26 cellular contexts compared by ENCODE assay signal in the genomic region with DNA sequence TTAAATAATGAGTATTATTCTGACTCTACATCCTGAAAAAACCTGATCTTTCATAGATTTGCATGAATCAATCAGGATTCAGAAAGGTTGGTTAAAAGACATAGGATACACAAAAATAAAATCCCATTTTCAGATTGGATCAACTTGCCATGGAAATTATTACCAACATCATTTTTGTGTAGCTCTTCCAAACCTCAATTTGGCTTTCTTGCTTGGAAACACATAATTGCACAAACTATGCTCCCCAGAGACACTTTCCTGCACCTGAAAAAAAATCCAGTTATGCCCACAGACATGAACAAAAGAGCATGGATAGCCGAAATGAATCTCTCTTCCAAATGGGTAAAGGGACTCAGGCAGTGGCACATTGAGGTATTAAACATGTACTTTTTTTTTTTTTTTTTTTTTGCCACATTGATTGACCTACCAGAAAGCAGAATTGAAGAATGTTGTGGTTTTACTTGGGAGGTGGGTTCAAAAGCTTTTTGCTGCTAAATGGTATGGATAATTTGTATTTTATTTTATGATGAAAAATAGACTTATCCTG.
"Had no signal": no experiment of that assay in that cellular context is flagged by ENCODE, and none has a peak within 500 bp of the region (broad histone marks: within the 10 kb centered on the region; RNA-seq: fewer than 3 reads in every experiment).

No MANE protein-coding gene starts in this region.

- H3K27me3 Mint-ChIP-seq: activated B cell treated with CpG ODN at 0.5 μM for 24 hours; activated CD4-positive, alpha-beta T cell treated with anti-CD3 and anti-CD28 coated beads, Interleukin-2, amount 10 ng/mL, durations not matched to agents 24 days and 14 days; activated CD8-positive, alpha-beta memory T cell treated with anti-CD3 and anti-CD28 coated beads, Interleukin-2, amount 10 ng/mL, durations not matched to agents 7 days and 5 days; activated naive CD8-positive, alpha-beta T cell; activated T-cell treated with anti-CD3 and anti-CD28 coated beads, Interleukin-2, amount 50 U/mL, for 24 hours had no signal

- DNase-seq: activated B cell treated with CpG ODN at 0.5 μM for 24 hours; activated CD4-positive, alpha-beta T cell treated with anti-CD3 and anti-CD28 coated beads for 1 hour; activated CD4-positive, alpha-beta T cell treated with anti-CD3 and anti-CD28 coated beads, Interleukin-2, amount 10 ng/mL, durations not matched to agents 24 days and 14 days; activated CD4-positive, alpha-beta T cell treated with anti-CD3 and anti-CD28 coated beads, Interleukin-2, amount 50 U/mL, for 48 hours; activated CD8-positive, alpha-beta memory T cell treated with anti-CD3 and anti-CD28 coated beads, Interleukin-2, amount 10 ng/mL, durations not matched to agents 7 days and 5 days; activated effector memory CD4-positive, alpha-beta T cell treated with Interleukin-2 at 50 U/mL for 16 hours; activated naive CD4-positive, alpha-beta T cell; activated T-cell treated with anti-CD3 and anti-CD28 coated beads, Interleukin-2, amount 50 U/mL, for 24 hours; brain microvascular endothelial cell; Kasumi-1; KBM-7; NCI-H1105 treated with DMSO at 0.1 percent for 48 hours; NCI-H187 treated with DMSO at 0.1 percent for 48 hours; NCI-H2081 treated with DMSO at 0.1 percent for 48 hours; NCI-H2171 treated with DMSO at 0.1 percent for 48 hours; NCI-H226; NCI-H526; NCI-H82; OCI-M1; RPMI8226; SK-N-SH had no signal

- H3K36me3 Mint-ChIP-seq: activated CD8-positive, alpha-beta memory T cell treated with anti-CD3 and anti-CD28 coated beads, Interleukin-2, amount 10 ng/mL, durations not matched to agents 7 days and 5 days; activated naive CD8-positive, alpha-beta T cell had no signal

- H3K27ac ChIP-seq: brain microvascular endothelial cell, cardiac muscle cell had no signal

- H3K4me1 Mint-ChIP-seq: activated B cell treated with CpG ODN at 0.5 μM for 24 hours; activated CD4-positive, alpha-beta T cell treated with anti-CD3 and anti-CD28 coated beads, Interleukin-2, amount 10 ng/mL, durations not matched to agents 24 days and 14 days; activated CD8-positive, alpha-beta memory T cell treated with anti-CD3 and anti-CD28 coated beads, Interleukin-2, amount 10 ng/mL, durations not matched to agents 7 days and 5 days had no signal

- H3K36me3 ChIP-seq: brain microvascular endothelial cell, cardiac muscle cell had no signal

- H3K27ac Mint-ChIP-seq: activated B cell treated with CpG ODN at 0.5 μM for 24 hours; activated CD4-positive, alpha-beta T cell treated with anti-CD3 and anti-CD28 coated beads, Interleukin-2, amount 10 ng/mL, durations not matched to agents 24 days and 14 days; activated CD8-positive, alpha-beta memory T cell treated with anti-CD3 and anti-CD28 coated beads, Interleukin-2, amount 10 ng/mL, durations not matched to agents 7 days and 5 days; activated naive CD8-positive, alpha-beta T cell; activated T-cell treated with anti-CD3 and anti-CD28 coated beads, Interleukin-2, amount 50 U/mL, for 24 hours; activated T-helper 1 cell treated with anti-CD3 and anti-CD28 coated beads, Interleukin-12 subunit alpha, Interleukin-12 subunit beta, Interleukin-2, Interleukin-4 antibody, amounts not matched to agents 30 ng/mL and 10 ng/mL and 1 ng/mL, durations not matched to agents 14 hours and 24 hours and 36 hours had no signal

- H3K9me3 ChIP-seq: SK-N-SH had no signal

- H3K9ac ChIP-seq: SK-N-SH had no signal

- H3K4me3 ChIP-seq: cardiac muscle cell had no signal

- H3K9me3 Mint-ChIP-seq: activated T-cell treated with anti-CD3 and anti-CD28 coated beads, Interleukin-2, amount 50 U/mL, for 24 hours had no signal

- H3K4me3 Mint-ChIP-seq: activated B cell treated with CpG ODN at 0.5 μM for 24 hours; activated CD4-positive, alpha-beta T cell treated with anti-CD3 and anti-CD28 coated beads, Interleukin-2, amount 10 ng/mL, durations not matched to agents 24 days and 14 days; activated CD8-positive, alpha-beta memory T cell treated with anti-CD3 and anti-CD28 coated beads, Interleukin-2, amount 10 ng/mL, durations not matched to agents 7 days and 5 days; activated naive CD8-positive, alpha-beta T cell; activated T-cell treated with anti-CD3 and anti-CD28 coated beads, Interleukin-2, amount 50 U/mL, for 24 hours; activated T-helper 1 cell treated with anti-CD3 and anti-CD28 coated beads, Interleukin-12 subunit alpha, Interleukin-12 subunit beta, Interleukin-2, Interleukin-4 antibody, amounts not matched to agents 30 ng/mL and 10 ng/mL and 1 ng/mL, durations not matched to agents 14 hours and 24 hours and 36 hours had no signal

- ATAC-seq: activated CD8-positive, alpha-beta memory T cell treated with anti-CD3 and anti-CD28 coated beads, Interleukin-2, amount 10 ng/mL, durations not matched to agents 7 days and 5 days; Panc1; Right ventricle myocardium inferior had no signal
